Comparison of ENCODE assay signal across 1 cellular context in genomic region chr16:29862884-29863668, GRCh38.
TF ChIP-seq lines count a peak whose summit lies in the region.

CDIPT (minus strand) TSS chr16:29863226; CDS start chr16:29862857, 369 bp downstream.

TF ChIP-seq in K562, 482 proteins besides CTCF, POLR2A, EP300 and RAD21 (continued from another document and continues in another):
- TF ChIP-seq ZNF717 (CRISPR knock-in tag; IDR thresholded peaks at IDR 0.05) (no peak), SMAD4 (CRISPR knock-in tag; conservative IDR thresholded peaks at IDR 0.05) (no peak), STAG1 (CRISPR knock-in tag; IDR thresholded peaks at IDR 0.05; ENCODE audit: borderline replicate concordance) (peak; percentile 19; the same call in 1 of the 2 replicates), SIN3B (IDR thresholded peaks at IDR 0.05; ENCODE audit: low read depth) (peak; percentile 17; the same call in 1 of the 2 replicates), E2F1 (CRISPR knock-in tag; IDR thresholded peaks at IDR 0.05) (no peak), ZNF274 (IDR thresholded peaks at IDR 0.05; ENCODE audit: borderline replicate concordance, low read depth, low read length) (no peak), ZBTB2 (IDR thresholded peaks at IDR 0.05) (0 out of 2 replicates have a peak, but pooled peaks have one; percentile 32), ARHGAP35 (IDR thresholded peaks at IDR 0.05; ENCODE audit: partially characterized antibody) (no peak), ZNF184 (CRISPR knock-in tag; IDR thresholded peaks at IDR 0.05) (no peak), SREBF1 (IDR thresholded peaks at IDR 0.05; ENCODE audit: borderline replicate concordance, low read depth, low read length) (peak; percentile 83), TAL1 (IDR thresholded peaks at IDR 0.05) (no peak), ZNF239 (CRISPR knock-in tag; IDR thresholded peaks at IDR 0.05) (no peak), ZFP1 (CRISPR knock-in tag; IDR thresholded peaks at IDR 0.05) (no peak), VEZF1 (CRISPR knock-in tag; IDR thresholded peaks at IDR 0.05) (peak; percentile 87), PML (IDR thresholded peaks at IDR 0.05; ENCODE audit: low read length) (peak; percentile 53; the same call in 1 of the 2 replicates), ARID2 (IDR thresholded peaks at IDR 0.05) (no peak), CBX8 (IDR thresholded peaks at IDR 0.05; ENCODE audit: borderline replicate concordance, extremely low read depth, low read depth, low read length, poor library complexity, severe bottlenecking) (no peak), CHCHD3 (CRISPR knock-in tag; IDR thresholded peaks at IDR 0.05) (no peak), CEBPZ (IDR thresholded peaks at IDR 0.05; ENCODE audit: borderline replicate concordance, low read depth, low read length) (no peak), HDAC2 (IDR thresholded peaks at IDR 0.05) (peak; percentile 91), HDAC8 (tag; IDR thresholded peaks at IDR 0.05) (no peak), FOXO4 (CRISPR knock-in tag; IDR thresholded peaks at IDR 0.05) (no peak), SOX6 (IDR thresholded peaks at IDR 0.05) (peak; percentile 35; the same call in 1 of the 2 replicates), PHF8 (IDR thresholded peaks at IDR 0.05; ENCODE audit: borderline replicate concordance, low read length) (peak; percentile 60; the same call in 1 of the 2 replicates), NCOR1 (IDR thresholded peaks at IDR 0.05) (no peak), POLR2H (tag; IDR thresholded peaks at IDR 0.05; ENCODE audit: low read depth) (no peak), RFX1 (IDR thresholded peaks at IDR 0.05) (no peak), GABPB2 (CRISPR knock-in tag; conservative IDR thresholded peaks at IDR 0.05) (no peak), CHD4 (IDR thresholded peaks at IDR 0.05; ENCODE audit: insufficient read depth, insufficient replicate concordance, low read depth, low read length, poor library complexity, severe bottlenecking) (peak; percentile 47), PHF21A (IDR thresholded peaks at IDR 0.05; ENCODE audit: borderline replicate concordance, low read depth) (no peak), SMARCC2 (IDR thresholded peaks at IDR 0.05; ENCODE audit: low read depth) (no peak), ELK3 (CRISPR knock-in tag; IDR thresholded peaks at IDR 0.05) (no peak), C11orf30 (IDR thresholded peaks at IDR 0.05; ENCODE audit: low read depth) (peak; percentile 15; the same call in 1 of the 2 replicates), ZNF431 (CRISPR knock-in tag; IDR thresholded peaks at IDR 0.05) (no peak), TBP (optimal IDR thresholded peaks at IDR 0.05; ENCODE audit: low read depth, low read length) (peak; percentile 53), NR0B1 (IDR thresholded peaks at IDR 0.05; ENCODE audit: partially characterized antibody) (no peak), FOXJ3 (CRISPR knock-in tag; IDR thresholded peaks at IDR 0.05) (no peak), IFI16 (CRISPR knock-in tag; IDR thresholded peaks at IDR 0.05) (no peak), ZNF12 (CRISPR knock-in tag; IDR thresholded peaks at IDR 0.05) (no peak), ZNF354B (CRISPR knock-in tag; IDR thresholded peaks at IDR 0.05) (no peak), TSC22D4 (tag; IDR thresholded peaks at IDR 0.05) (no peak), ZNF444 (CRISPR knock-in tag; IDR thresholded peaks at IDR 0.05) (no peak), DDX20 (tag; IDR thresholded peaks at IDR 0.05; ENCODE audit: low read depth) (no peak), MBD1 (CRISPR knock-in tag; IDR thresholded peaks at IDR 0.05) (no peak), ZFP30 (CRISPR knock-in tag; IDR thresholded peaks at IDR 0.05; ENCODE audit: borderline replicate concordance) (no peak), ZNF512 (tag; IDR thresholded peaks at IDR 0.05) (no peak), ZNF77 (CRISPR knock-in tag; IDR thresholded peaks at IDR 0.05) (no peak), PRMT5 (CRISPR knock-in tag; IDR thresholded peaks at IDR 0.05) (no peak), E4F1 (CRISPR knock-in tag; IDR thresholded peaks at IDR 0.05; ENCODE audit: borderline replicate concordance) (no peak), CXXC5 (CRISPR knock-in tag; IDR thresholded peaks at IDR 0.05) (peak; percentile 79), HNRNPLL (IDR thresholded peaks at IDR 0.05; ENCODE audit: low read depth, low read length, poor library complexity, severe bottlenecking) (peak; percentile 48), SNIP1 (IDR thresholded peaks at IDR 0.05; ENCODE audit: low read depth) (peak; percentile 97), CBFA2T3 (IDR thresholded peaks at IDR 0.05) (peak; percentile 51), RFX5 (IDR thresholded peaks at IDR 0.05; ENCODE audit: low read depth, low read length) (no peak), FOXA1 (IDR thresholded peaks at IDR 0.05; ENCODE audit: borderline replicate concordance) (no peak), CBX3 (IDR thresholded peaks at IDR 0.05; ENCODE audit: borderline replicate concordance in 1 of 2, low read length in 2 of 2) (no peak), KDM1A (IDR thresholded peaks at IDR 0.05) (peak in 1 of 2 experiments; percentile 83; a peak in 3 of 4 replicates)
